Comparison of ENCODE assay signal across 8 cellular contexts in the genomic region with DNA sequence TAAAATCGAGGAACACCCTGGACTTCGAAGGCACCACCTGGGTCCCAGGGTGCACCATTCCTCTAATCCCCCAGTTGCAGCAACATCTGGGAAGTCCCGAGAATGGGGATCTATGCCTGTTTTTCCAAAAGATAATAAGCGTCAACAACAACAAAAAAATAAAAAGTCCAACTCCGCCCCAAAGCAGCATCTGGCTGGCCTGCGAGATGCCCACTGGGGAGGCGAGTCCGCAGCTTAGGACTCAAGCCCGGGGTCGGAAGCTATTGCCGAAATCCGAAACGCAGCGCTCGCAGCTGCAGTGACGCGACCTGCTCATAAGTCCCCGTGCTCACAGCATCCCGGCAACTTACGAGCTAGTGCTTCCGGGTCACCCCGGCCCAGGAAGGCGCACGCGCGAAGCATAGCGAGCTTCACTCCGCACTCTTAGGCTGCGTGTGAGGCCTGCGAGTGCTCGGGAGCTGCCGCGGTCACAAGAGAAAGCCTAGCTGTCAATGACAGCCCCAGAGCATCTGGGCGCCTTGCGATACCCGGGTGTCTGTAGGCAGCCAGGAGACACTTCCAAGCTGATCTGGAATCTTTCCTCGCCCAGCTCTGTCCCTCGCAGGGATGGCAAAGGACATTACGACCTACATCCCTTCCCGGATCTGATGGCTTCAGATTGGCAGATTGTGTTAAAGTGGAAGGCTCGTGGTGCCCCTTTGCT. TPM values are rescaled to one million over a fixed set of nuclear protein-coding genes. Genes with fewer than 3 reads are reported as not detected.
DNase-seq lines count a peak whose midpoint lies in the region; ATAC-seq, FAIRE-seq and TF ChIP-seq lines count a peak whose summit lies in the region.

No MANE protein-coding gene starts in this region.

- H3K27ac ChIP-seq in WERI-Rb-1 (peak overlapping the region; percentile 82), skin epidermis (peak overlapping the region in 20 of 21 experiments; percentile 67 to 96 (median 90))

- POLR2A ChIA-PET in AG04449 (lab: Yijun Ruan, JAX): interaction anchor here (0.6 to 1.9 kb wide), 9 partner anchors 8 to 369 kb away, joined by 3 to 19 read pairs (median 4); a partner anchor contains a TSS

- ATAC-seq in GM18873 (IDR thresholded peaks at IDR 0.05; ENCODE audit: low FRiP score, unreplicated experiment) (peak; percentile 99), HG03135 (IDR thresholded peaks at IDR 0.05; ENCODE audit: unreplicated experiment) (peak; percentile 99)

- peak; percentile 82 for DNase-seq in AG04449 (ENCODE audit: low read depth, low spot score)
- DNase-seq in NCI-H2196 treated with DMSO at 0.1 percent for 48 hours (lab: John Stamatoyannopoulos, UW; ENCODE audit: unreplicated experiment): peak; percentile 87
- DNase-seq in WERI-Rb-1: peak; percentile 98
- peak; percentile 92 for DNase-seq in bronchial epithelial cell (ENCODE audit: low read depth)
- peak; percentile 91 for DNase-seq in iPS-NIHi11 (ENCODE audit: low spot score)

- peak overlapping the region; percentile 74 for H3K4me3 ChIP-seq in AG04449 (ENCODE audit: low read depth, low read length)
- peak overlapping the region; percentile 80 for H3K4me3 ChIP-seq in WERI-Rb-1 (ENCODE audit: low read depth, low read length)
- peak overlapping the region; percentile 84 for H3K4me3 ChIP-seq in bronchial epithelial cell (ENCODE audit: low read depth, low read length)
- peak overlapping the region; percentile 39 to 55 (median 47) for H3K4me3 ChIP-seq in skin epidermis

- H3K36me3 ChIP-seq in WERI-Rb-1 (no peaks in the 10 kb centered on the region), bronchial epithelial cell (ENCODE audit: control insufficient read depth, insufficient read depth, low read length) (no peaks in the 10 kb centered on the region)

- H3K9me3 ChIP-seq in WERI-Rb-1 (ENCODE audit: severe bottlenecking): no peaks in the 10 kb centered on the region

- CTCF ChIA-PET in AG04449 (lab: Yijun Ruan, JAX): no interaction called here

- no peak for FAIRE-seq in bronchial epithelial cell (lab: Jason Lieb, UNC)

- TF ChIP-seq CTCF in AG04449 (IDR thresholded peaks at IDR 0.05; ENCODE audit: insufficient read depth, low read length, missing control alignments) (no peak), WERI-Rb-1 (IDR thresholded peaks at IDR 0.05; ENCODE audit: low read depth, low read length) (no peak), bronchial epithelial cell (IDR thresholded peaks at IDR 0.05; ENCODE audit: insufficient read depth, low read length, severe bottlenecking) (no peak)

- H3K27me3 ChIP-seq in WERI-Rb-1 (ENCODE audit: insufficient read depth, low read depth, severe bottlenecking) (no peaks in the 10 kb centered on the region), bronchial epithelial cell (ENCODE audit: control insufficient read depth, insufficient read depth, low read length) (no peaks in the 10 kb centered on the region)

RNA-seq across cellular contexts. Expression of a gene that starts 9.9 kb away (rescaled TPM):
- total RNA-seq in bronchial epithelial cell: 22.4 and 25.0 TPM in 2 replicates

RNA-seq across cellular contexts. Expression of a gene that starts 16.6 kb away (rescaled TPM):
- total RNA-seq in bronchial epithelial cell: 5.0 and 7.6 TPM in 2 replicates

RNA-seq across cellular contexts. Expression of a gene that starts 21.9 kb away (rescaled TPM):
- 32.1 and 36.4 TPM in 2 replicates for total RNA-seq in bronchial epithelial cell

Comparison
In these comparisons a context has a peak if more than half of its experiments do, and no peak if none do; other contexts are left out.
1. Peak in every context shown above with its lines: DNase-seq, ATAC-seq, H3K4me3 ChIP-seq and H3K27ac ChIP-seq.